ENCODE assay signal across 1 cellular context in genomic region chr3:149401215-149401925, GRCh38.
TF ChIP-seq lines count a peak whose summit lies in the region.

No MANE protein-coding gene starts in this region.

TF ChIP-seq in IMR-90, 13 proteins besides CTCF, POLR2A, EP300 and RAD21 (continued from another document):
- no peak for TF ChIP-seq ELK1 (IDR thresholded peaks at IDR 0.05; ENCODE audit: borderline replicate concordance, low read depth, low read length)
